12 cellular contexts compared by ENCODE assay signal in the genomic region with DNA sequence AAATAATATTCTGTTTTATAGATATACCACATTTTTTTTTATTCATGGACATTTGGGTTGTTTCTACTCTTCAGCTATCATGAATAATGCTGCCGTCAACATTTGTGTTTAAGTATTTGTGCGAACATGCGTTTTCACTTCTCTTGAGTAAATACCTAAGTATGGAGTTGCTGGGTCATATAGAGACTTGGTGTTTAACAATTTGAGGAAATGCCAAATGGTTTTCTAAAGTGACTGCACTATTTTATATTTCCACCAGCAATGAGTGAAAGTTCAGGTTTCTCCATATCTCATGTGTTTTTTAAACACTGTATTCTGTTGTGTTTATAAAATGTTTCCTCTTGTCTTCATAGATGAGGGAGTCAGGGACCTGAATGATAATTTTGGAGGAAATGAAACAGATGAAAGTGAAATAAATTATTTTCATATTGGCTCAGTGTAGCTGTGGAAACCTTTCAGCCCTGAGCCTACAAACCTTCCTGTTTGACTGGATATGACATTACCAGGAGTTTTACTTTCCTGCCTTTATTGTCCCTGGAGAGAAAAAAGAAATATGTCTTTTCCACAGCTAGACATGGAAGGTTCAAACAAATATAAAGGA. TPM values are rescaled to one million over a fixed set of nuclear protein-coding genes. Genes with fewer than 3 reads are reported as not detected.
DNase-seq lines count a peak whose midpoint lies in the region; ATAC-seq and TF ChIP-seq lines count a peak whose summit lies in the region.
"Had no signal": no experiment of that assay in that cellular context is flagged by ENCODE, and none has a peak within 500 bp of the region (broad histone marks: within the 10 kb centered on the region; RNA-seq: fewer than 3 reads in every experiment).

No MANE protein-coding gene starts in this region.

- no peak for TF ChIP-seq CTCF in parathyroid adenoma (IDR thresholded peaks at IDR 0.05)

- no peak overlapping the region for H3K27ac Mint-ChIP-seq in activated CD4-positive, alpha-beta memory T cell treated with anti-CD3 and anti-CD28 coated beads, Interleukin-2, amount 10 ng/mL, durations not matched to agents 7 days and 5 days
- H3K27ac Mint-ChIP-seq: T-helper 1 cell treated with Interleukin-12 subunit alpha and Interleukin-12 subunit beta and Interleukin-4 antibody, amounts not matched to agents 30 μg/mL and 1 μg/mL, for 36 hours had no signal

- H3K4me1 Mint-ChIP-seq in activated CD4-positive, alpha-beta memory T cell treated with anti-CD3 and anti-CD28 coated beads, Interleukin-2, amount 10 ng/mL, durations not matched to agents 7 days and 5 days = peaks cover 1% of the 10 kb centered on the region

- H3K4me1 ChIP-seq in parathyroid adenoma = peaks cover 45% of the 10 kb centered on the region

- H3K36me3 ChIP-seq in parathyroid adenoma (ENCODE audit: control insufficient read depth, insufficient read depth, low read length) = no peaks in the 10 kb centered on the region
- H3K36me3 ChIP-seq: BLaER1 had no signal

- no peak overlapping the region for H3K4me3 ChIP-seq in parathyroid adenoma (ENCODE audit: low read depth, low read length)
- H3K4me3 ChIP-seq: BLaER1, smooth muscle cell had no signal

- H3K4me2 ChIP-seq in parathyroid adenoma (ENCODE audit: low read length) = no peak overlapping the region
- H3K4me2 ChIP-seq: BLaER1, smooth muscle cell had no signal

- no peak for TF ChIP-seq POLR2A in GM18505 (IDR thresholded peaks at IDR 0.05; ENCODE audit: borderline replicate concordance, extremely low read depth, insufficient read depth, insufficient read length)

- H2AFZ ChIP-seq in parathyroid adenoma = no peak overlapping the region

- H3K27me3 ChIP-seq in parathyroid adenoma (ENCODE audit: control insufficient read depth, insufficient read depth, low read length) = no peaks in the 10 kb centered on the region
- H3K27me3 ChIP-seq: BLaER1 had no signal

- peak overlapping the region; percentile 51 for H3K27ac ChIP-seq in parathyroid adenoma
- H3K27ac ChIP-seq: BLaER1 had no signal

- H3K9ac ChIP-seq in parathyroid adenoma = no peak overlapping the region
- H3K9ac ChIP-seq: BLaER1 had no signal

- no peaks in the 10 kb centered on the region for H3K36me3 Mint-ChIP-seq in activated CD4-positive, alpha-beta memory T cell treated with anti-CD3 and anti-CD28 coated beads, Interleukin-2, amount 10 ng/mL, durations not matched to agents 7 days and 5 days (ENCODE audit: low read depth)

- H3K27me3 Mint-ChIP-seq in activated CD4-positive, alpha-beta memory T cell treated with anti-CD3 and anti-CD28 coated beads, Interleukin-2, amount 10 ng/mL, durations not matched to agents 7 days and 5 days = no peaks in the 10 kb centered on the region

- no peaks in the 10 kb centered on the region for H3K9me3 ChIP-seq in parathyroid adenoma (ENCODE audit: control insufficient read depth, low read length)

- H3K9me3 Mint-ChIP-seq in activated CD4-positive, alpha-beta memory T cell treated with anti-CD3 and anti-CD28 coated beads, Interleukin-2, amount 10 ng/mL, durations not matched to agents 7 days and 5 days = no peaks in the 10 kb centered on the region
- H3K9me3 Mint-ChIP-seq: T-helper 1 cell treated with Interleukin-12 subunit alpha and Interleukin-12 subunit beta and Interleukin-4 antibody, amounts not matched to agents 30 μg/mL and 1 μg/mL, for 36 hours had no signal

- no peak for DNase-seq in activated CD4-positive, CD25-positive, alpha-beta regulatory T cell treated with anti-CD3 and anti-CD28 coated beads, Interleukin-2, amount 50 U/mL, for 72 hours
- DNase-seq in UCSD-AML1 (lab: John Stamatoyannopoulos, UW; ENCODE audit: unreplicated experiment) (no peak), HK-2 (ENCODE audit: unreplicated experiment) (no peak)
- no peak for DNase-seq in activated CD4-positive, alpha-beta memory T cell treated with anti-CD3 and anti-CD28 coated beads, Interleukin-2, amount 10 ng/mL, durations not matched to agents 7 days and 5 days
- DNase-seq: stimulated activated CD8-positive, alpha-beta memory T cell treated with anti-CD3 and anti-CD28 coated beads, Interleukin-4, amount 100 ng/mL, for 48 hours had no signal

- POLR2A ChIA-PET in activated CD4-positive, alpha-beta memory T cell treated with anti-CD3 and anti-CD28 coated beads, Interleukin-2, amount 10 ng/mL, durations not matched to agents 7 days and 5 days (lab: Charles Lee) = no interaction called here

- CTCF ChIA-PET in activated CD4-positive, alpha-beta memory T cell treated with anti-CD3 and anti-CD28 coated beads, Interleukin-2, amount 10 ng/mL, durations not matched to agents 7 days and 5 days (lab: Charles Lee) = no interaction called here

- H3K4me3 Mint-ChIP-seq in activated CD4-positive, alpha-beta memory T cell treated with anti-CD3 and anti-CD28 coated beads, Interleukin-2, amount 10 ng/mL, durations not matched to agents 7 days and 5 days = no peak overlapping the region
- H3K4me3 Mint-ChIP-seq: T-helper 1 cell treated with Interleukin-12 subunit alpha and Interleukin-12 subunit beta and Interleukin-4 antibody, amounts not matched to agents 30 μg/mL and 1 μg/mL, for 36 hours had no signal

- ATAC-seq in GM18505 (IDR thresholded peaks at IDR 0.05; ENCODE audit: unreplicated experiment) = peak; percentile 53
- peak; percentile 71 for ATAC-seq in GM21447 (IDR thresholded peaks at IDR 0.05; ENCODE audit: unreplicated experiment)
- ATAC-seq in HG03342 (IDR thresholded peaks at IDR 0.05; ENCODE audit: unreplicated experiment) = peak; percentile 72

- H3K79me2 ChIP-seq in parathyroid adenoma = peaks cover 50% of the 10 kb centered on the region

RNA-seq across cellular contexts. Expression of a gene that starts 26.3 kb away (rescaled TPM):
- 10 to 100 TPM; 22.2 to 22.4 TPM for total RNA-seq in activated CD4-positive, alpha-beta memory T cell treated with anti-CD3 and anti-CD28 coated beads, Interleukin-2, amount 10 ng/mL, durations not matched to agents 7 days and 5 days
